22 cellular contexts compared by ENCODE assay signal in genomic region chr2:117935954-117936353, GRCh38.
"Had no signal": no experiment of that assay in that cellular context is flagged by ENCODE, and none has a peak within 500 bp of the region (broad histone marks: within the 10 kb centered on the region; RNA-seq: fewer than 3 reads in every experiment).

No MANE protein-coding gene starts in this region.

- H3K27ac Mint-ChIP-seq: activated CD4-positive, alpha-beta memory T cell treated with anti-CD3 and anti-CD28 coated beads for 36 hours; activated CD4-positive, alpha-beta T cell treated with anti-CD3 and anti-CD28 coated beads, Interleukin-2, amount 10 ng/mL, durations not matched to agents 7 days and 5 days; activated naive CD4-positive, alpha-beta T cell treated with anti-CD3 and anti-CD28 coated beads for 36 hours; activated naive CD8-positive, alpha-beta T cell; T-helper 1 cell treated with Interleukin-12 subunit alpha and Interleukin-12 subunit beta and Interleukin-4 antibody, amounts not matched to agents 30 μg/mL and 1 μg/mL, for 36 hours had no signal

- H3K27me3 Mint-ChIP-seq: activated CD4-positive, alpha-beta memory T cell treated with anti-CD3 and anti-CD28 coated beads for 36 hours; activated CD4-positive, alpha-beta T cell treated with anti-CD3 and anti-CD28 coated beads, Interleukin-2, amount 10 ng/mL, durations not matched to agents 7 days and 5 days; activated naive CD8-positive, alpha-beta T cell had no signal

- H3K4me3 ChIP-seq: K562, Peyer's patch had no signal

- H3K27me3 ChIP-seq: brain microvascular endothelial cell, Peyer's patch had no signal

- ATAC-seq: activated T-cell treated with anti-CD3 and anti-CD28 coated beads, Interleukin-2, amount 50 U/mL, for 4 hours; K562 had no signal

- H3K4me3 Mint-ChIP-seq: activated CD4-positive, alpha-beta memory T cell treated with anti-CD3 and anti-CD28 coated beads for 36 hours; activated CD4-positive, alpha-beta T cell treated with anti-CD3 and anti-CD28 coated beads, Interleukin-2, amount 10 ng/mL, durations not matched to agents 7 days and 5 days; activated naive CD4-positive, alpha-beta T cell treated with anti-CD3 and anti-CD28 coated beads for 36 hours; activated naive CD8-positive, alpha-beta T cell; activated T-cell treated with anti-CD3 and anti-CD28 coated beads, Interleukin-2, amount 50 U/mL, for 4 hours; T-helper 1 cell treated with Interleukin-12 subunit alpha and Interleukin-12 subunit beta and Interleukin-4 antibody, amounts not matched to agents 30 μg/mL and 1 μg/mL, for 36 hours had no signal

- H3K9me3 ChIP-seq: Peyer's patch had no signal

- H3K9me3 Mint-ChIP-seq: activated CD4-positive, alpha-beta memory T cell treated with anti-CD3 and anti-CD28 coated beads for 36 hours; activated CD4-positive, alpha-beta T cell treated with anti-CD3 and anti-CD28 coated beads, Interleukin-2, amount 10 ng/mL, durations not matched to agents 7 days and 5 days; activated T-cell treated with anti-CD3 and anti-CD28 coated beads, Interleukin-2, amount 50 U/mL, for 4 hours; T-helper 1 cell treated with Interleukin-12 subunit alpha and Interleukin-12 subunit beta and Interleukin-4 antibody, amounts not matched to agents 30 μg/mL and 1 μg/mL, for 36 hours had no signal

- H3K27ac ChIP-seq: brain microvascular endothelial cell, Peyer's patch, RWPE1 had no signal

- H3K4me1 Mint-ChIP-seq: activated CD4-positive, alpha-beta T cell treated with anti-CD3 and anti-CD28 coated beads, Interleukin-2, amount 10 ng/mL, durations not matched to agents 7 days and 5 days had no signal

- DNase-seq: activated CD4-positive, alpha-beta memory T cell treated with anti-CD3 and anti-CD28 coated beads for 36 hours; activated CD4-positive, alpha-beta T cell treated with anti-CD3 and anti-CD28 coated beads, Interleukin-2, amount 10 ng/mL, durations not matched to agents 7 days and 5 days; activated CD4-positive, CD25-positive, alpha-beta regulatory T cell; activated CD8-positive, alpha-beta memory T cell treated with anti-CD3 and anti-CD28 coated beads for 24 hours; activated effector memory CD4-positive, alpha-beta T cell treated with anti-CD3 and anti-CD28 coated beads, Interleukin-2, amount 50 U/mL, for 16 hours; activated naive CD4-positive, alpha-beta T cell treated with anti-CD3 and anti-CD28 coated beads for 36 hours; activated T-cell treated with anti-CD3 and anti-CD28 coated beads, Interleukin-2, amount 50 U/mL, for 4 hours; brain microvascular endothelial cell; Karpas-422; NCI-H1105 treated with DMSO at 0.1 percent for 48 hours; NCI-H1436 treated with DMSO at 0.1 percent for 48 hours; NCI-H187; NCI-H2081 treated with DMSO at 0.1 percent for 48 hours; NCI-H446; NCI-H524; Peyer's patch; SHP77 treated with DMSO at 0.1 percent for 48 hours; T-helper 9 cell had no signal

- H3K4me1 ChIP-seq: Peyer's patch had no signal
